ENCODE assay signal across 19 cellular contexts in genomic region chr19:1828279-1829238, GRCh38.
"Had no signal": no experiment of that assay in that cellular context is flagged by ENCODE, and none has a peak within 500 bp of the region (broad histone marks: within the 10 kb centered on the region; RNA-seq: fewer than 3 reads in every experiment).

No MANE protein-coding gene starts in this region.

- H3K4me2 ChIP-seq: smooth muscle cell had no signal

- ATAC-seq: activated CD8-positive, alpha-beta memory T cell treated with anti-CD3 and anti-CD28 coated beads, Interleukin-2, amount 10 ng/mL, durations not matched to agents 7 days and 5 days; left ventricle myocardium superior; naive thymus-derived CD4-positive, alpha-beta T cell; sciatic nerve had no signal

- H3K4me1 ChIP-seq: ascending aorta, parathyroid adenoma had no signal

- DNase-seq: activated B cell treated with CpG ODN at 0.5 μM for 24 hours; activated CD4-positive, alpha-beta memory T cell treated with anti-CD3 and anti-CD28 coated beads, Interleukin-2, amount 10 ng/mL, durations not matched to agents 7 days and 5 days; activated CD4-positive, alpha-beta T cell treated with anti-CD3 and anti-CD28 coated beads for 4 hours; activated CD8-positive, alpha-beta memory T cell treated with anti-CD3 and anti-CD28 coated beads, Interleukin-2, amount 10 ng/mL, durations not matched to agents 7 days and 5 days; activated naive CD4-positive, alpha-beta T cell treated with anti-CD3 and anti-CD28 coated beads, Interleukin-2, amount 10 ng/mL, durations not matched to agents 7 days and 5 days; activated naive CD8-positive, alpha-beta T cell treated with anti-CD3 and anti-CD28 coated beads, Interleukin-2, amount 50 U/mL, for 24 hours; activated T-cell treated with anti-CD3 and anti-CD28 coated beads, Interleukin-2, amount 50 U/mL, for 1 hour; foreskin melanocyte; left ventricle myocardium superior; naive thymus-derived CD4-positive, alpha-beta T cell; stimulated activated CD4-positive, alpha-beta T cell treated with anti-CD3 and anti-CD28 coated beads, Interleukin-4, amount 100 ng/mL, for 4 hours; stimulated activated naive CD4-positive, alpha-beta T cell treated with Interleukin-2 at 50 U/mL for 16 hours; trophoblast cell had no signal

- H2AFZ ChIP-seq: parathyroid adenoma had no signal

- H3K9me3 ChIP-seq: ascending aorta, neutrophil had no signal

- H3K4me3 ChIP-seq: ascending aorta, coronary artery, smooth muscle cell had no signal

- H3K27ac ChIP-seq: ascending aorta, coronary artery, neutrophil, parathyroid adenoma had no signal

- H3K27me3 ChIP-seq: ascending aorta, neutrophil had no signal

- H3K9ac ChIP-seq: parathyroid adenoma had no signal
